Comparison of ENCODE assay signal across 1 cellular context in the genomic region with DNA sequence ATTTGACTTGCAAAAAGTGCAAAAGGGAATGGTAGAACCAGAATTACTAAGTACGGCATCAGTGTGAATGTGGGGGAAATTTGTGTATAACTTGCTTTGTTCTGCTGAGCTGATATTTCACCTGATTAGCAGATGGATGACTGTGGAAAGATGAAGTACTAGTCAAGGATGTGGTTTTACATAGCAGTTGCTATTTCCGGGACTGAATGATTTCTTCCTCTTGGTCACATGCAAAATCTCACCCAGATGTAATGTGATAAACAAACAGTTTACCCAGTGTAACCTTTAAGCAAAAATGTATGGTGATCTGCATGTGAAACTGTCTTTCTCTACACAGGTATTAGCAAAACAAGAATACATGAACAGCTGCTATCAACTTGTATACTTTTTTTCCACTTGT.
TF ChIP-seq lines count a peak whose summit lies in the region.

No MANE protein-coding gene starts in this region.

TF ChIP-seq in GM23338, 12 proteins besides CTCF, POLR2A, EP300 and RAD21 (continued from another document):
- TF ChIP-seq, protein P1, sequence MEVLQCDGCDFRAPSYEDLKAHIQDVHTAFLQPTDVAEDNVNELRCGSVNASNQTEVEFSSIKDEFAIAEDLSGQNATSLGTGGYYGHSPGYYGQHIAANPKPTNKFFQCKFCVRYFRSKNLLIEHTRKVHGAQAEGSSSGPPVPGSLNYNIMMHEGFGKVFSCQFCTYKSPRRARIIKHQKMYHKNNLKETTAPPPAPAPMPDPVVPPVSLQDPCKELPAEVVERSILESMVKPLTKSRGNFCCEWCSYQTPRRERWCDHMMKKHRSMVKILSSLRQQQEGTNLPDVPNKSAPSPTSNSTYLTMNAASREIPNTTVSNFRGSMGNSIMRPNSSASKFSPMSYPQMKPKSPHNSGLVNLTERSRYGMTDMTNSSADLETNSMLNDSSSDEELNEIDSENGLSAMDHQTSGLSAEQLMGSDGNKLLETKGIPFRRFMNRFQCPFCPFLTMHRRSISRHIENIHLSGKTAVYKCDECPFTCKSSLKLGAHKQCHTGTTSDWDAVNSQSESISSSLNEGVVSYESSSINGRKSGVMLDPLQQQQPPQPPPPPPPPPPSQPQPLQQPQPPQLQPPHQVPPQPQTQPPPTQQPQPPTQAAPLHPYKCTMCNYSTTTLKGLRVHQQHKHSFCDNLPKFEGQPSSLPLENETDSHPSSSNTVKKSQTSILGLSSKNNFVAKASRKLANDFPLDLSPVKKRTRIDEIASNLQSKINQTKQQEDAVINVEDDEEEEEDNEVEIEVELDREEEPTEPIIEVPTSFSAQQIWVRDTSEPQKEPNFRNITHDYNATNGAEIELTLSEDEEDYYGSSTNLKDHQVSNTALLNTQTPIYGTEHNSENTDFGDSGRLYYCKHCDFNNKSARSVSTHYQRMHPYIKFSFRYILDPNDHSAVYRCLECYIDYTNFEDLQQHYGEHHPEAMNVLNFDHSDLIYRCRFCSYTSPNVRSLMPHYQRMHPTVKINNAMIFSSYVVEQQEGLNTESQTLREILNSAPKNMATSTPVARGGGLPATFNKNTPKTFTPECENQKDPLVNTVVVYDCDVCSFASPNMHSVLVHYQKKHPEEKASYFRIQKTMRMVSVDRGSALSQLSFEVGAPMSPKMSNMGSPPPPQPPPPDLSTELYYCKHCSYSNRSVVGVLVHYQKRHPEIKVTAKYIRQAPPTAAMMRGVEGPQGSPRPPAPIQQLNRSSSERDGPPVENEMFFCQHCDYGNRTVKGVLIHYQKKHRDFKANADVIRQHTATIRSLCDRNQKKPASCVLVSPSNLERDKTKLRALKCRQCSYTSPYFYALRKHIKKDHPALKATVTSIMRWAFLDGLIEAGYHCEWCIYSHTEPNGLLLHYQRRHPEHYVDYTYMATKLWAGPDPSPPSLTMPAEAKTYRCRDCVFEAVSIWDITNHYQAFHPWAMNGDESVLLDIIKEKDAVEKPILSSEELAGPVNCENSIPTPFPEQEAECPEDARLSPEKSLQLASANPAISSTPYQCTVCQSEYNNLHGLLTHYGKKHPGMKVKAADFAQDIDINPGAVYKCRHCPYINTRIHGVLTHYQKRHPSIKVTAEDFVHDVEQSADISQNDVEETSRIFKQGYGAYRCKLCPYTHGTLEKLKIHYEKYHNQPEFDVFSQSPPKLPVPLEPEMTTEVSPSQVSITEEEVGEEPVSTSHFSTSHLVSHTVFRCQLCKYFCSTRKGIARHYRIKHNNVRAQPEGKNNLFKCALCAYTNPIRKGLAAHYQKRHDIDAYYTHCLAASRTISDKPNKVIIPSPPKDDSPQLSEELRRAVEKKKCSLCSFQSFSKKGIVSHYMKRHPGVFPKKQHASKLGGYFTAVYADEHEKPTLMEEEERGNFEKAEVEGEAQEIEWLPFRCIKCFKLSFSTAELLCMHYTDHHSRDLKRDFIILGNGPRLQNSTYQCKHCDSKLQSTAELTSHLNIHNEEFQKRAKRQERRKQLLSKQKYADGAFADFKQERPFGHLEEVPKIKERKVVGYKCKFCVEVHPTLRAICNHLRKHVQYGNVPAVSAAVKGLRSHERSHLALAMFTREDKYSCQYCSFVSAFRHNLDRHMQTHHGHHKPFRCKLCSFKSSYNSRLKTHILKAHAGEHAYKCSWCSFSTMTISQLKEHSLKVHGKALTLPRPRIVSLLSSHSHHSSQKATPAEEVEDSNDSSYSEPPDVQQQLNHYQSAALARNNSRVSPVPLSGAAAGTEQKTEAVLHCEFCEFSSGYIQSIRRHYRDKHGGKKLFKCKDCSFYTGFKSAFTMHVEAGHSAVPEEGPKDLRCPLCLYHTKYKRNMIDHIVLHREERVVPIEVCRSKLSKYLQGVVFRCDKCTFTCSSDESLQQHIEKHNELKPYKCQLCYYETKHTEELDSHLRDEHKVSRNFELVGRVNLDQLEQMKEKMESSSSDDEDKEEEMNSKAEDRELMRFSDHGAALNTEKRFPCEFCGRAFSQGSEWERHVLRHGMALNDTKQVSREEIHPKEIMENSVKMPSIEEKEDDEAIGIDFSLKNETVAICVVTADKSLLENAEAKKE (CRISPR knock-in tag; IDR thresholded peaks at IDR 0.05), result no peak
- TF ChIP-seq ZNF331 (CRISPR knock-in tag; IDR thresholded peaks at IDR 0.05; ENCODE audit: low read depth) (no peak), POLR2AphosphoS5 (IDR thresholded peaks at IDR 0.05; ENCODE audit: low read depth) (no peak)
